ENCODE assay signal across 2 cellular contexts in the genomic region with DNA sequence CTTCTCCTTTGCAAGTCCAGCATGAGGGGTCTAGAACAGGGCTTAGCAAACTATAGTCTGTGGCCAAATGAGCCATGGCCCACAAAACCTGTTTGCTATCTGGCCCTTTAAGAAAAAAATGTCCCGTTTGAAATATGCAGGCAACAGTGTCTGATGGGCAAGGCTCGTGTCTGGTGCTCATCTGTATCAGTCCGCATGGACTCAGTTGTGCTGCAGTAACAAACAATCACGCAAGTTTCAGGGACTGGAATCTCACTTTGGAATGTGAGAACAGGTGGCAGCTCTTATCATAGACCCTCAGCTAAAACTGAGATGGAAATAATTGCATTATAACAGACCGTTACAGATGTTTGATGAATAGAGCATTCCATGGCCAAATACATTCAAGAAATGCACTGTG.
TF ChIP-seq lines count a peak whose summit lies in the region.

No MANE protein-coding gene starts in this region.

TF ChIP-seq in HepG2, 621 proteins besides CTCF, POLR2A, EP300 and RAD21:
- TF ChIP-seq ZNF12 (CRISPR knock-in tag; IDR thresholded peaks at IDR 0.05) = peak; percentile 84
- TF ChIP-seq TEAD3 (CRISPR knock-in tag; optimal IDR thresholded peaks at IDR 0.05; ENCODE audit: borderline replicate concordance) = no peak
TF ChIP-seq in HepG2: peak in this region for 1.

TF ChIP-seq in K562, 482 proteins besides CTCF, POLR2A, EP300 and RAD21:
- TF ChIP-seq, protein P1, sequence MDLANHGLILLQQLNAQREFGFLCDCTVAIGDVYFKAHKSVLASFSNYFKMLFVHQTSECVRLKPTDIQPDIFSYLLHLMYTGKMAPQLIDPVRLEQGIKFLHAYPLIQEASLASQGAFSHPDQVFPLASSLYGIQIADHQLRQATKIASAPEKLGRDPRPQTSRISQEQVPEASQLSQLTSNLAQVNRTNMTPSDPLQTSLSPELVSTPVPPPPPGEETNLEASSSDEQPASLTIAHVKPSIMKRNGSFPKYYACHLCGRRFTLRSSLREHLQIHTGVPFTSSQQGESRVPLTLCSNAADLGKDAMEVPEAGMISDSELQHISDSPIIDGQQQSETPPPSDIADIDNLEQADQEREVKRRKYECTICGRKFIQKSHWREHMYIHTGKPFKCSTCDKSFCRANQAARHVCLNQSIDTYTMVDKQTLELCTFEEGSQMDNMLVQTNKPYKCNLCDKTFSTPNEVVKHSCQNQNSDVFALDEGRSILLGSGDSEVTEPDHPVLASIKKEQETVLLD (IDR thresholded peaks at IDR 0.05) = no peak
- TF ChIP-seq ZNF12 (CRISPR knock-in tag; IDR thresholded peaks at IDR 0.05) = 0 out of 2 replicates have a peak, but pooled peaks have one; percentile 65
TF ChIP-seq in K562: peak in this region for 1.
